In the genomic region with DNA sequence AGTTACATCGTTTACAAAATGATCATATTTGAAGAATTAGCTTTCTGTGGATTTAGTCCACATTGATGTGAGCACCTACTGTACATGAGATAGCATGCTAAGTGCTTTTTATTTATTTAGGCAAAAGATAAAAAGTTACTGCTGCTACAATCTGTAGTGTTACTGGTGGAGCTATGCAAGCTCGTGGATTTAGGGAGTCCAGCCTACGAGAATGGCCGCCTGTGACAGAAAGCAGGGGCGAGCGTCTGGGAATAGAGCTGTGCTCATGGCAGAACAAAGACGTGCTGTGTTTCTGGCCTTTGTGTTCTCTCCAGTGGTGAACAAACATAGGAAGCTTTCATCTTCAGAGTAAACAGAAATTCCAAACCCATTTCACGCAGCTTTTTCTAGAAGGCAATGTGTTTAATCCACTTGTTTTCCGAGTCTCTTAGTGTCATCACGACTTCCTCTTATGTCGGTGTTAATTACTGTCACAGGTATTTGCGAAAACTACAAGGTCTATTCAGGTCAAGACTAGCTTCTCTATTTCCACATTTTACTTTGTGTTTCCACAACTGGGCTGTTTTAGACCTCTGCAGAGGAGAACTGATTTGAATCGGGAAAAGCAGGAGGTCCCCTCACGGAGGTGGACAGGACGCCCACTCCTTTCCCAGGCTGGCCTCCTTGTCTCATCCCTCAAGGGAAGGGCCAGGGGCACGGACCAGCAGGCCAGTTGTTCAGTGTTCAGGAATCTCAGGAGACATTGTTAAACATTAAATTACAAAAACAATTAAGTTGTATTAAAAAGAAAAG, we compare ENCODE assay signal across 1 cellular context.
TF ChIP-seq lines count a peak whose summit lies in the region.

No MANE protein-coding gene starts in this region.

TF ChIP-seq in HepG2, 621 proteins besides CTCF, POLR2A, EP300 and RAD21 (continued from another document and continues in another):
- TF ChIP-seq ZNF609 (CRISPR knock-in tag; IDR thresholded peaks at IDR 0.05; ENCODE audit: borderline replicate concordance): peak; percentile 96
- TF ChIP-seq ZNF292 (CRISPR knock-in tag; IDR thresholded peaks at IDR 0.05; ENCODE audit: borderline replicate concordance, low read depth): peak; percentile 62
- peak; percentile 72 for TF ChIP-seq NAIF1 (CRISPR knock-in tag; IDR thresholded peaks at IDR 0.05; ENCODE audit: borderline replicate concordance)
- TF ChIP-seq ZNF597 (CRISPR knock-in tag; IDR thresholded peaks at IDR 0.05): no peak
- peak; percentile 56; the same call in 1 of the 2 replicates for TF ChIP-seq KLF11 (CRISPR knock-in tag; IDR thresholded peaks at IDR 0.05)
- TF ChIP-seq CSRNP1 (CRISPR knock-in tag; IDR thresholded peaks at IDR 0.05): peak; percentile 79
- TF ChIP-seq ISL2 (CRISPR knock-in tag; IDR thresholded peaks at IDR 0.05): peak; percentile 99
- peak; percentile 90 for TF ChIP-seq SAP130 (CRISPR knock-in tag; IDR thresholded peaks at IDR 0.05; ENCODE audit: low read depth)
- peak; percentile 77; the same call in 1 of the 2 replicates for TF ChIP-seq ZBED4 (CRISPR knock-in tag; IDR thresholded peaks at IDR 0.05; ENCODE audit: borderline replicate concordance)
- TF ChIP-seq ATF7 (IDR thresholded peaks at IDR 0.05): no peak
- no peak for TF ChIP-seq ATF7 (CRISPR knock-in tag; IDR thresholded peaks at IDR 0.05)
- peak; percentile 21; the same call in 1 of the 2 replicates for TF ChIP-seq KDM6A (CRISPR knock-in tag; IDR thresholded peaks at IDR 0.05; ENCODE audit: low read depth)
- TF ChIP-seq, protein P1, sequence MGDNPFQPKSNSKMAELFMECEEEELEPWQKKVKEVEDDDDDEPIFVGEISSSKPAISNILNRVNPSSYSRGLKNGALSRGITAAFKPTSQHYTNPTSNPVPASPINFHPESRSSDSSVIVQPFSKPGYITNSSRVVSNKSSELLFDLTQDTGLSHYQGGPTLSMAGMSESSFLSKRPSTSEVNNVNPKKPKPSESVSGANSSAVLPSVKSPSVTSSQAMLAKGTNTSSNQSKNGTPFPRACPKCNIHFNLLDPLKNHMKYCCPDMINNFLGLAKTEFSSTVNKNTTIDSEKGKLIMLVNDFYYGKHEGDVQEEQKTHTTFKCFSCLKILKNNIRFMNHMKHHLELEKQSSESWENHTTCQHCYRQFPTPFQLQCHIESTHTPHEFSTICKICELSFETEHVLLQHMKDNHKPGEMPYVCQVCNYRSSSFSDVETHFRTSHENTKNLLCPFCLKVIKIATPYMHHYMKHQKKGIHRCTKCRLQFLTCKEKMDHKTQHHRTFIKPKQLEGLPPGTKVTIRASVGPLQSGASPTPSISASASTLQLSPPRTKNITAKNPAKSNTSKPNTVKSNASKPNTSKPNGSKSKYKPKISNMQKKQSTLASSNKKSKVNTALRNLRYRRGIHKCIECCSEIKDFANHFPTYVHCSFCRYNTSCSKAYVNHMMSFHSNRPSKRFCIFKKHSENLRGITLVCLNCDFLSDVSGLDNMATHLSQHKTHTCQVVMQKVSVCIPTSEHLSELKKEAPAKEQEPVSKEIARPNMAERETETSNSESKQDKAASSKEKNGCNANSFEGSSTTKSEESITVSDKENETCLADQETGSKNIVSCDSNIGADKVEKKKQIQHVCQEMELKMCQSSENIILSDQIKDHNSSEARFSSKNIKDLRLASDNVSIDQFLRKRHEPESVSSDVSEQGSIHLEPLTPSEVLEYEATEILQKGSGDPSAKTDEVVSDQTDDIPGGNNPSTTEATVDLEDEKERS (CRISPR knock-in tag; IDR thresholded peaks at IDR 0.05): no peak
- no peak for TF ChIP-seq ZNF616 (CRISPR knock-in tag; IDR thresholded peaks at IDR 0.05; ENCODE audit: low read depth)
- 0 out of 2 replicates have a peak, but pooled peaks have one; percentile 74 for TF ChIP-seq ZNF224 (CRISPR knock-in tag; IDR thresholded peaks at IDR 0.05)
- TF ChIP-seq MYPOP (CRISPR knock-in tag; IDR thresholded peaks at IDR 0.05): peak; percentile 76; the same call in 1 of the 2 replicates
- peak; percentile 97 for TF ChIP-seq TCF7 (IDR thresholded peaks at IDR 0.05; ENCODE audit: low read depth)
- no peak for TF ChIP-seq ZNF205 (CRISPR knock-in tag; IDR thresholded peaks at IDR 0.05)
- peak; percentile 97 for TF ChIP-seq GATAD2A (CRISPR knock-in tag; IDR thresholded peaks at IDR 0.05)
- peak; percentile 31; the same call in 1 of the 2 replicates for TF ChIP-seq SPEN (CRISPR knock-in tag; IDR thresholded peaks at IDR 0.05; ENCODE audit: low read depth)
- peak; percentile 4; the same call in 1 of the 2 replicates for TF ChIP-seq ZBTB38 (CRISPR knock-in tag; IDR thresholded peaks at IDR 0.05)
- peak; percentile 86; the same call in 1 of the 2 replicates for TF ChIP-seq TARDBP (CRISPR knock-in tag; IDR thresholded peaks at IDR 0.05)
- TF ChIP-seq ZNF775 (CRISPR knock-in tag; IDR thresholded peaks at IDR 0.05; ENCODE audit: borderline replicate concordance): 0 out of 2 replicates have a peak, but pooled peaks have one; percentile 68
- TF ChIP-seq POLR2G (IDR thresholded peaks at IDR 0.05; ENCODE audit: low read depth, low read length): peak; percentile 38; the same call in 1 of the 2 replicates
- TF ChIP-seq, protein P2, sequence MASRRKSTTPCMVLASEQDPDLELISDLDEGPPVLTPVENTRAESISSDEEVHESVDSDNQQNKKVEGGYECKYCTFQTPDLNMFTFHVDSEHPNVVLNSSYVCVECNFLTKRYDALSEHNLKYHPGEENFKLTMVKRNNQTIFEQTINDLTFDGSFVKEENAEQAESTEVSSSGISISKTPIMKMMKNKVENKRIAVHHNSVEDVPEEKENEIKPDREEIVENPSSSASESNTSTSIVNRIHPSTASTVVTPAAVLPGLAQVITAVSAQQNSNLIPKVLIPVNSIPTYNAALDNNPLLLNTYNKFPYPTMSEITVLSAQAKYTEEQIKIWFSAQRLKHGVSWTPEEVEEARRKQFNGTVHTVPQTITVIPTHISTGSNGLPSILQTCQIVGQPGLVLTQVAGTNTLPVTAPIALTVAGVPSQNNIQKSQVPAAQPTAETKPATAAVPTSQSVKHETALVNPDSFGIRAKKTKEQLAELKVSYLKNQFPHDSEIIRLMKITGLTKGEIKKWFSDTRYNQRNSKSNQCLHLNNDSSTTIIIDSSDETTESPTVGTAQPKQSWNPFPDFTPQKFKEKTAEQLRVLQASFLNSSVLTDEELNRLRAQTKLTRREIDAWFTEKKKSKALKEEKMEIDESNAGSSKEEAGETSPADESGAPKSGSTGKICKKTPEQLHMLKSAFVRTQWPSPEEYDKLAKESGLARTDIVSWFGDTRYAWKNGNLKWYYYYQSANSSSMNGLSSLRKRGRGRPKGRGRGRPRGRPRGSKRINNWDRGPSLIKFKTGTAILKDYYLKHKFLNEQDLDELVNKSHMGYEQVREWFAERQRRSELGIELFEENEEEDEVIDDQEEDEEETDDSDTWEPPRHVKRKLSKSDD (CRISPR knock-in tag; IDR thresholded peaks at IDR 0.05; ENCODE audit: low read depth): peak; percentile 62; the same call in 1 of the 2 replicates
- peak; percentile 71 for TF ChIP-seq HOXA3 (CRISPR knock-in tag; IDR thresholded peaks at IDR 0.05)
- TF ChIP-seq ZNF788 (CRISPR knock-in tag; IDR thresholded peaks at IDR 0.05; ENCODE audit: borderline replicate concordance): peak; percentile 77; the same call in 1 of the 2 replicates
- 0 out of 2 replicates have a peak, but pooled peaks have one; percentile 5 for TF ChIP-seq SMC3 (IDR thresholded peaks at IDR 0.05; ENCODE audit: low read length)
- no peak for TF ChIP-seq SRSF9 (IDR thresholded peaks at IDR 0.05; ENCODE audit: borderline replicate concordance, insufficient read depth, low read depth, low read length, poor library complexity, severe bottlenecking)
- peak; percentile 32; the same call in 1 of the 2 replicates for TF ChIP-seq CHD4 (IDR thresholded peaks at IDR 0.05; ENCODE audit: borderline replicate concordance, low read length)
- peak; percentile 75 for TF ChIP-seq ZBTB7B (CRISPR knock-in tag; IDR thresholded peaks at IDR 0.05)
- TF ChIP-seq FOSL2 (CRISPR knock-in tag; IDR thresholded peaks at IDR 0.05): peak; percentile 66
- 0 out of 2 replicates have a peak, but pooled peaks have one; percentile 41 for TF ChIP-seq MEIS2 (CRISPR knock-in tag; IDR thresholded peaks at IDR 0.05)
- no peak for TF ChIP-seq PBX3 (CRISPR knock-in tag; IDR thresholded peaks at IDR 0.05; ENCODE audit: borderline replicate concordance)
